10 cellular contexts compared by ENCODE assay signal in genomic region chr5:159240301-159240870, GRCh38. TPM values are rescaled to one million over a fixed set of nuclear protein-coding genes. Genes with fewer than 3 reads are reported as not detected.
A peak's percentile ranks its signal among the peaks of the same experiment; 100 is the strongest.
DNase-seq lines count a peak whose midpoint lies in the region; ATAC-seq, FAIRE-seq and TF ChIP-seq lines count a peak whose summit lies in the region.
"Had no signal": no experiment of that assay in that cellular context is flagged by ENCODE, and none has a peak within 500 bp of the region (broad histone marks: within the 10 kb centered on the region; RNA-seq: fewer than 3 reads in every experiment).

No MANE protein-coding gene starts in this region.

- H3K9me1 ChIP-seq in keratinocyte (ENCODE audit: control insufficient read depth, extremely low read depth, insufficient read depth, low read length): no peaks in the 10 kb centered on the region

- H4K20me1 ChIP-seq in keratinocyte (ENCODE audit: control insufficient read depth, extremely low read depth, insufficient read depth, low read length): no peaks in the 10 kb centered on the region

- TF ChIP-seq CTCF in HFF-Myc (IDR thresholded peaks at IDR 0.05; ENCODE audit: low read depth, low read length, missing control alignments) (no peak), keratinocyte (optimal IDR thresholded peaks at IDR 0.05 in 1 of 3, IDR thresholded peaks at IDR 0.05 in 1 of 3, conservative IDR thresholded peaks at IDR 0.05 in 1 of 3; ENCODE audit: extremely low read depth in 1 of 3, insufficient read depth in 2 of 3, low read length in 3 of 3) (no peak)

- no peak overlapping the region for H2AFZ ChIP-seq in keratinocyte (ENCODE audit: control insufficient read depth, low read length)

- ATAC-seq in left cardiac atrium (no peak), GM18909 (IDR thresholded peaks at IDR 0.05; ENCODE audit: poor library complexity, unreplicated experiment) (no peak)

- intact Hi-C loops in left cardiac atrium (cut with DNase I): no loop called here

- no peaks in the 10 kb centered on the region for H3K36me3 ChIP-seq in keratinocyte (ENCODE audit: control insufficient read depth in 2 of 2, extremely low read depth in 1 of 2, insufficient read depth in 2 of 2, low read length in 2 of 2)

- H3K9ac ChIP-seq in keratinocyte (ENCODE audit: control insufficient read depth, extremely low read depth, insufficient read depth, low read length): no peak overlapping the region

- H3K4me1 ChIP-seq in keratinocyte (ENCODE audit: control insufficient read depth, extremely low read depth, insufficient read depth, low read length): no peaks in the 10 kb centered on the region

- H3K9me3 ChIP-seq in keratinocyte (ENCODE audit: control insufficient read depth, low read depth, low read length): no peaks in the 10 kb centered on the region

- DNase-seq in AML-193 (lab: John Stamatoyannopoulos, UW) (peak; percentile 69 to 71), HFF-Myc (ENCODE audit: extremely low read depth, low read depth) (peak; percentile 12), UCSD-AML1 (lab: John Stamatoyannopoulos, UW; ENCODE audit: unreplicated experiment) (peak; percentile 40), keratinocyte (ENCODE audit: low read depth, low spot score) (no peak), HuH-7 (ENCODE audit: low spot score) (no peak), left cardiac atrium (no peak), GM19239 (ENCODE audit: insufficient read length, low spot score) (no peak)
- DNase-seq: DND-41, T-helper 9 cell had no signal

- H3K4me3 ChIP-seq in HFF-Myc (replicated peaks; ENCODE audit: low read depth, low read length): no peak overlapping the region
- H3K4me3 ChIP-seq in keratinocyte (ENCODE audit: control insufficient read depth in 2 of 3, extremely low read depth in 1 of 3, insufficient read depth in 2 of 3, low read depth in 1 of 3, low read length in 3 of 3): no peak overlapping the region

- no peaks in the 10 kb centered on the region for H3K79me2 ChIP-seq in keratinocyte (ENCODE audit: control insufficient read depth, insufficient read depth, low read length)

- dilution Hi-C loops in keratinocyte (cut with MboI; ENCODE audit: extremely low pct_ligation_motif_present, low sequenced_read_pairs): no loop called here

- no peaks in the 10 kb centered on the region for H3K27me3 ChIP-seq in keratinocyte (ENCODE audit: control insufficient read depth, extremely low read depth, insufficient read depth, low read length)

- no peak overlapping the region for H3K4me2 ChIP-seq in keratinocyte (ENCODE audit: control insufficient read depth, extremely low read depth, insufficient read depth, low read depth, low read length)

- no peak overlapping the region for H3K27ac ChIP-seq in keratinocyte (ENCODE audit: control insufficient read depth, insufficient read depth, low read length)

- FAIRE-seq in keratinocyte (lab: Jason Lieb, UNC) (peak; percentile 39), GM19239 (lab: Jason Lieb, UNC) (no peak)

RNA-seq across cellular contexts. Expression of gene UBLCP1, which starts 22.7 kb away (rescaled TPM):
- 21.6 to 42.5 TPM (median 26.7 TPM) in 3 replicates for polyA plus RNA-seq in keratinocyte
- 43.7 TPM for polyA plus RNA-seq in keratinocyte (2011; ENCODE audit: low read depth)
- polyA plus RNA-seq in keratinocyte (2011; cell fraction: cytosol; rRNA removed): 23.8 and 44.7 TPM in 2 replicates
- 18.1 and 29.8 TPM in 2 replicates for polyA plus RNA-seq in keratinocyte (2011; cell fraction: nucleus; rRNA removed)
- 23.1 and 29.9 TPM in 2 replicates for polyA plus RNA-seq in keratinocyte (2012; ENCODE audit: low replicate concordance)
- polyA minus RNA-seq in keratinocyte: 1.9 to 13.1 TPM (median 4.1 TPM) in 3 replicates
- polyA minus RNA-seq in keratinocyte (2011; cell fraction: cytosol; rRNA and poly(A)+ RNA removed): 7.1 TPM
- 5.9 and 10.6 TPM in 2 replicates for polyA minus RNA-seq in keratinocyte (2011; cell fraction: nucleus; rRNA and poly(A)+ RNA removed)
- total RNA-seq in left cardiac atrium: 10 to 100 TPM; 13.6 to 15.5 TPM

RNA-seq across cellular contexts. Expression of gene RNF145, which starts 31.0 kb away (rescaled TPM):
- 52.7 to 79.8 TPM (median 78.6 TPM) in 3 replicates for polyA plus RNA-seq in keratinocyte
- 23.9 TPM for polyA plus RNA-seq in keratinocyte (2011; ENCODE audit: low read depth)
- 38.6 and 70.8 TPM in 2 replicates for polyA plus RNA-seq in keratinocyte (2011; cell fraction: cytosol; rRNA removed)
- 87.7 and 102 TPM in 2 replicates for polyA plus RNA-seq in keratinocyte (2011; cell fraction: nucleus; rRNA removed)
- 46.0 and 61.8 TPM in 2 replicates for polyA plus RNA-seq in keratinocyte (2012; ENCODE audit: low replicate concordance)
- 45.7 to 78.2 TPM (median 50.8 TPM) in 3 replicates for polyA minus RNA-seq in keratinocyte
- polyA minus RNA-seq in keratinocyte (2011; cell fraction: cytosol; rRNA and poly(A)+ RNA removed): 31.1 TPM
- polyA minus RNA-seq in keratinocyte (2011; cell fraction: nucleus; rRNA and poly(A)+ RNA removed): 75.4 and 114 TPM in 2 replicates
- total RNA-seq in left cardiac atrium: 10 to 100 TPM; 28.3 to 30.4 TPM

Comparison
In these comparisons a context has a peak if more than half of its experiments do, and no peak if none do; other contexts are left out.
1. DNase-seq: peak in AML-193 (2 of 2), HFF-Myc (single experiment) and UCSD-AML1 (single experiment); none in keratinocyte (single experiment), HuH-7 (single experiment), left cardiac atrium (single experiment) and GM19239 (single experiment).